8 cellular contexts compared by ENCODE assay signal in the genomic region with DNA sequence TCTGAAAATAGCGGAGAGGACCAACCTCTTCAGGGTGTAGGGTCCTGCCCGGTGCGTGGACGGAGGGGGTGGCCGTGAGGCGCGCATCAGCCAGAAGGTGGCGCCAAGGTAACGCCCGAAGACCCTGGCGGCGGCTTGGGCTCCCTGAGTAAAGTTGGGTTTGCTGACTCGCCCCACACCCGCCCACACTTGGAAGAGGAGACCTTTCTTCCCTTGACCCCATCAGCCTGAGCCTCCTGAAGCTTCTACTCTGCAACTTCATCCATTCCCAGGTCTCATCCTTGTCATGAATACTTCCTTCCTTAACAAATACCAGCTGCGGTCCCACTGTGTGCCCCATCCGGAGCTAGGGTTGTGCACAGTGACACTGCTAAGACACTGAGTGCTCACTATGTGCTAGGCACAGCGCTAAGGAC. TPM values are rescaled to one million over a fixed set of nuclear protein-coding genes. Genes with fewer than 3 reads are reported as not detected.
A peak's percentile ranks its signal among the peaks of the same experiment; 100 is the strongest.
DNase-seq lines count a peak whose midpoint lies in the region; ATAC-seq and TF ChIP-seq lines count a peak whose summit lies in the region.

No MANE protein-coding gene starts in this region.

- peaks cover 1% of the 10 kb centered on the region for H3K4me1 Mint-ChIP-seq in activated naive CD8-positive, alpha-beta T cell treated with anti-CD3 and anti-CD28 coated beads for 36 hours

- H3K4me3 ChIP-seq in retinal pigment epithelial cell (ENCODE audit: low read length): no peak overlapping the region

- peak; percentile 92 for TF ChIP-seq CTCF in retinal pigment epithelial cell (conservative IDR thresholded peaks at IDR 0.05; ENCODE audit: low read depth, low read length)

- intact Hi-C loops in left cardiac atrium (cut with DNase I): loop anchor here (1.0 to 5.0 kb wide), 3 partner anchors 176 to 217 kb away; a partner anchor contains a TSS

- no peak overlapping the region for H3K4me3 Mint-ChIP-seq in activated naive CD8-positive, alpha-beta T cell treated with anti-CD3 and anti-CD28 coated beads for 36 hours

- peaks cover 48% of the 10 kb centered on the region for H3K27me3 Mint-ChIP-seq in activated naive CD8-positive, alpha-beta T cell treated with anti-CD3 and anti-CD28 coated beads for 36 hours

- H3K9me3 Mint-ChIP-seq in activated naive CD8-positive, alpha-beta T cell treated with anti-CD3 and anti-CD28 coated beads for 36 hours: no peaks in the 10 kb centered on the region

- ATAC-seq in left cardiac atrium (peak; percentile 89 to 92), GM18873 (IDR thresholded peaks at IDR 0.05; ENCODE audit: low FRiP score, unreplicated experiment) (no peak)

- no peaks in the 10 kb centered on the region for H3K36me3 Mint-ChIP-seq in activated naive CD8-positive, alpha-beta T cell treated with anti-CD3 and anti-CD28 coated beads for 36 hours

- peak; percentile 57 to 63 for DNase-seq in SHP77 (lab: John Stamatoyannopoulos, UW)
- DNase-seq in SHP77 treated with DMSO at 0.1 percent for 48 hours (lab: John Stamatoyannopoulos, UW): no peak
- DNase-seq in NCI-H1092 (lab: John Stamatoyannopoulos, UW): peak; percentile 58
- DNase-seq in T follicular helper cell (ENCODE audit: low read depth): peak; percentile 19
- peak; percentile 68 for DNase-seq in activated naive CD8-positive, alpha-beta T cell treated with anti-CD3 and anti-CD28 coated beads for 36 hours
- DNase-seq in left cardiac atrium: peak; percentile 77
- DNase-seq in retinal pigment epithelial cell (ENCODE audit: low read depth): no peak

- H3K27ac Mint-ChIP-seq in activated naive CD8-positive, alpha-beta T cell treated with anti-CD3 and anti-CD28 coated beads for 36 hours: no peak overlapping the region

RNA-seq across cellular contexts. Expression of a gene that starts 14.6 kb away (rescaled TPM):
- total RNA-seq in activated naive CD8-positive, alpha-beta T cell treated with anti-CD3 and anti-CD28 coated beads for 36 hours: 1 to 10 TPM; 4.6 to 5.3 TPM
- total RNA-seq in left cardiac atrium: 10 to 100 TPM; 11.1 to 13.7 TPM

RNA-seq across cellular contexts. Expression of a gene that starts 43.0 kb away (rescaled TPM):
- total RNA-seq in activated naive CD8-positive, alpha-beta T cell treated with anti-CD3 and anti-CD28 coated beads for 36 hours: 10 to 100 TPM; 26.2 to 27.3 TPM
- total RNA-seq in left cardiac atrium: 10 to 100 TPM; 19.6 to 21.1 TPM

Comparison
In these comparisons a context has a peak if more than half of its experiments do, and no peak if none do; other contexts are left out.
1. DNase-seq: peak in SHP77 (2 of 2), NCI-H1092 (single experiment), T follicular helper cell (single experiment), activated naive CD8-positive, alpha-beta T cell treated with anti-CD3 and anti-CD28 coated beads for 36 hours (single experiment) and left cardiac atrium (single experiment); none in SHP77 treated with DMSO at 0.1 percent for 48 hours (single experiment) and retinal pigment epithelial cell (single experiment).